In the genomic region with DNA sequence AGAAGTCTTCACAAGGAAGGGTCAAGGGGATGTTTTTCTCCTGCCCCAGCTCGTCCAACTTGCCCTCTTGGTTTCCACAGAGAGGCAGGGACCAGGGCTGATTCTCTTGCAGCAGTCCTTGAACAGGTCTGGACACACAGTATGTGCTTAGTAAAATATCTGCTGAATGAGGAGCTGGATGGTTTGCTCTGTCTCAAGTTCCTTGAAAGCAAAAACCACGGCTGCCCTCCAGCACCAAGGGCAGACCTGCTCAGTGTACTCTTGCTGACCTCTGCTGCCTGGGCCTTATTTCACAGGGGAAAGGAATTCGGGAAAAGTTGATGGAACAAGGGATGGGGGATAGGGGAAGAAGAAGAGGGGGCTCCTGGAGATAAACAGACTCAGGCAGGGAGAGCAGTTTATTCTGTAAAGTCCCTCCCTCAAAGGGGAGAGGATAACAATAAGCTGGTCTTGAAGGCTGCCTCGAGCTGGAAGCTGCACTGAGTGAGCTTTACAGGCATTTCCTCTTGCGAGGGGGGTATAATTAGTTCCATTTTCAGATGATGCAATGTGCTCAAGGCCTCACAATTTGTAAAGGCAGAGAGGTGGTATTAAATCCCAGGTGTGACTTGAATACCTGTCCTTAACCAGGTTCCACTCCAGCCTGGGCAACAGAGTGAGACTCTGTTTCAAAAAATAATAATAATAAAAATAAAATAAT, we compare ENCODE assay signal across 14 cellular contexts. TPM values are rescaled to one million over a fixed set of nuclear protein-coding genes. Genes with fewer than 3 reads are reported as not detected.
DNase-seq lines count a peak whose midpoint lies in the region; ATAC-seq and TF ChIP-seq lines count a peak whose summit lies in the region.
"Had no signal": no experiment of that assay in that cellular context is flagged by ENCODE, and none has a peak within 500 bp of the region (broad histone marks: within the 10 kb centered on the region; RNA-seq: fewer than 3 reads in every experiment).

No MANE protein-coding gene starts in this region.

- H3K9me3 Mint-ChIP-seq in CD8-positive, alpha-beta memory T cell, result no peaks in the 10 kb centered on the region
- H3K9me3 Mint-ChIP-seq: H9 had no signal

- H3K4me3 Mint-ChIP-seq in CD8-positive, alpha-beta memory T cell, result peak overlapping the region in 1 of 7 donors; percentile 21
- H3K4me3 Mint-ChIP-seq: H9; naive B cell; stimulated activated memory B cell treated with anti-CD40 and anti-IgM and Interleukin-4, amounts not matched to agents 10 μg/mL and 1 μg/mL and 100 μg/mL, for 72 hours had no signal

- TF ChIP-seq POLR2A in lower leg skin (IDR thresholded peaks at IDR 0.05), result no peak

- TF ChIP-seq CTCF in WERI-Rb-1 (IDR thresholded peaks at IDR 0.05; ENCODE audit: low read depth, low read length) (peak; percentile 38; the same call in 1 of the 2 replicates), lower lobe of right lung (IDR thresholded peaks at IDR 0.05) (no peak), lower leg skin (IDR thresholded peaks at IDR 0.05) (no peak)

- no peak for TF ChIP-seq EP300 in Ishikawa (IDR thresholded peaks at IDR 0.05; ENCODE audit: borderline replicate concordance)

- H3K36me3 ChIP-seq in WERI-Rb-1, result no peaks in the 10 kb centered on the region
- H3K36me3 ChIP-seq in lower lobe of right lung, result no peaks in the 10 kb centered on the region
- no peaks in the 10 kb centered on the region for H3K36me3 ChIP-seq in CD8-positive, alpha-beta memory T cell (ENCODE audit: insufficient read depth, low read length)

- ATAC-seq in GM18511 (IDR thresholded peaks at IDR 0.05; ENCODE audit: unreplicated experiment) (peak; percentile 48), lower lobe of right lung (peak in 1 of 2 donors; percentile 2)
- ATAC-seq: stimulated activated memory B cell treated with anti-CD40 and anti-IgM and Interleukin-4, amounts not matched to agents 10 μg/mL and 1 μg/mL and 100 μg/mL, for 72 hours had no signal

- H3K27ac ChIP-seq in WERI-Rb-1 (peak overlapping the region; percentile 13), lower lobe of right lung (peak overlapping the region; percentile 14)
- H3K27ac ChIP-seq in CD8-positive, alpha-beta memory T cell (ENCODE audit: low read depth, low read length), result no peak overlapping the region

- H3K27ac Mint-ChIP-seq in CD8-positive, alpha-beta memory T cell, result peak overlapping the region in 4 of 8 donors; percentile 17 to 83 (median 43)
- H3K27ac Mint-ChIP-seq: stimulated activated memory B cell treated with anti-CD40 and anti-IgM and Interleukin-4, amounts not matched to agents 10 μg/mL and 1 μg/mL and 100 μg/mL, for 72 hours had no signal

- H3K4me1 Mint-ChIP-seq in CD8-positive, alpha-beta memory T cell, result peaks cover 25 to 60% (median 40%) of the 10 kb centered on the region in 3 donors

- CTCF ChIA-PET in CD8-positive, alpha-beta memory T cell (lab: Charles Lee), result interaction anchor here (1.5 to 2.6 kb wide), 2 partner anchors 10 to 84 kb away, joined by 3 to 9 read pairs; a partner anchor contains a TSS

- TF ChIP-seq RAD21 in Ishikawa (IDR thresholded peaks at IDR 0.05; ENCODE audit: low read depth), result peak; percentile 26; the same call in 1 of the 2 replicates

- peaks cover 97% of the 10 kb centered on the region for H3K4me1 ChIP-seq in lower lobe of right lung
- peaks cover 4% of the 10 kb centered on the region for H3K4me1 ChIP-seq in CD8-positive, alpha-beta memory T cell (ENCODE audit: insufficient read depth, low read length)

- DNase-seq in WERI-Rb-1 (peak; percentile 56), lower lobe of right lung (no peak), activated gamma-delta T cell treated with Interleukin-2 at 50 U/mL for 16 hours (no peak), lower leg skin (ENCODE audit: low spot score in 2 of 2) (no peak)
- DNase-seq in CD8-positive, alpha-beta memory T cell, result no peak
- DNase-seq: activated CD4-positive, CD25-positive, alpha-beta regulatory T cell treated with anti-CD3 and anti-CD28 coated beads, Interleukin-2, amount 50 U/mL, for 72 hours; amygdala; DND-41; H9; naive B cell; stimulated activated CD4-positive, alpha-beta T cell treated with anti-CD3 and anti-CD28 coated beads, Interleukin-15, amount 100 ng/mL, for 24 hours had no signal

- no peaks in the 10 kb centered on the region for H3K36me3 Mint-ChIP-seq in CD8-positive, alpha-beta memory T cell
- H3K36me3 Mint-ChIP-seq: naive B cell; stimulated activated memory B cell treated with anti-CD40 and anti-IgM and Interleukin-4, amounts not matched to agents 10 μg/mL and 1 μg/mL and 100 μg/mL, for 72 hours had no signal

- H3K9me3 ChIP-seq in WERI-Rb-1 (ENCODE audit: severe bottlenecking) (peaks cover 5% of the 10 kb centered on the region), lower lobe of right lung (no peaks in the 10 kb centered on the region)
- H3K9me3 ChIP-seq in CD8-positive, alpha-beta memory T cell (ENCODE audit: low read length), result no peaks in the 10 kb centered on the region

- intact Hi-C loops in lower lobe of right lung (cut with DNase I) (no loop called here), lower leg skin (cut with DNase I; ENCODE audit: low total_unique reads) (no loop called here)

- no peaks in the 10 kb centered on the region for H3K27me3 ChIP-seq in WERI-Rb-1 (ENCODE audit: insufficient read depth, low read depth, severe bottlenecking)
- no peaks in the 10 kb centered on the region for H3K27me3 ChIP-seq in lower lobe of right lung (ENCODE audit: low read depth)
- H3K27me3 ChIP-seq in CD8-positive, alpha-beta memory T cell (ENCODE audit: insufficient read depth, low read length, poor library complexity, severe bottlenecking), result no peaks in the 10 kb centered on the region

- H3K27me3 Mint-ChIP-seq in CD8-positive, alpha-beta memory T cell, result peaks cover 0 to 3% of the 10 kb centered on the region in 2 donors

- H3K4me3 ChIP-seq in WERI-Rb-1 (ENCODE audit: low read depth, low read length), result no peak overlapping the region
- H3K4me3 ChIP-seq in lower lobe of right lung, result no peak overlapping the region
- H3K4me3 ChIP-seq in CD8-positive, alpha-beta memory T cell (ENCODE audit: low read length), result no peak overlapping the region
- H3K4me3 ChIP-seq in lower leg skin (ENCODE audit: low read depth, poor library complexity, severe bottlenecking), result no peak overlapping the region

- WGBS in lower leg skin, 2 donors, result 54 to 64% methylated on average over 5 of the region's 5 CpGs

- POLR2A ChIA-PET in CD8-positive, alpha-beta memory T cell (lab: Charles Lee), result interaction anchor here (0.7 kb wide), 1 partner anchor 18 kb away, joined by 4 read pairs; no protein-coding TSS in a partner anchor

TF ChIP-seq in Ishikawa, 13 proteins besides CTCF, POLR2A, EP300 and RAD21:
- TF ChIP-seq TAF1 (IDR thresholded peaks at IDR 0.05; ENCODE audit: low read depth) (no peak), ZBTB7A (IDR thresholded peaks at IDR 0.05; ENCODE audit: low read depth) (no peak), CREB1 (IDR thresholded peaks at IDR 0.05; ENCODE audit: low read depth) (no peak), CEBPB (IDR thresholded peaks at IDR 0.05) (no peak), TCF12 (IDR thresholded peaks at IDR 0.05; ENCODE audit: low read depth) (no peak), FOXM1 (IDR thresholded peaks at IDR 0.05; ENCODE audit: borderline replicate concordance, low read depth) (no peak), EGR1 (IDR thresholded peaks at IDR 0.05) (no peak), NFIC (IDR thresholded peaks at IDR 0.05) (no peak), TEAD4 (IDR thresholded peaks at IDR 0.05) (no peak), YY1 (IDR thresholded peaks at IDR 0.05; ENCODE audit: low read depth) (no peak)
- TF ChIP-seq, protein P1, sequence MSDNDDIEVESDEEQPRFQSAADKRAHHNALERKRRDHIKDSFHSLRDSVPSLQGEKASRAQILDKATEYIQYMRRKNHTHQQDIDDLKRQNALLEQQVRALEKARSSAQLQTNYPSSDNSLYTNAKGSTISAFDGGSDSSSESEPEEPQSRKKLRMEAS (IDR thresholded peaks at IDR 0.05), result no peak
- TF ChIP-seq, protein P2, sequence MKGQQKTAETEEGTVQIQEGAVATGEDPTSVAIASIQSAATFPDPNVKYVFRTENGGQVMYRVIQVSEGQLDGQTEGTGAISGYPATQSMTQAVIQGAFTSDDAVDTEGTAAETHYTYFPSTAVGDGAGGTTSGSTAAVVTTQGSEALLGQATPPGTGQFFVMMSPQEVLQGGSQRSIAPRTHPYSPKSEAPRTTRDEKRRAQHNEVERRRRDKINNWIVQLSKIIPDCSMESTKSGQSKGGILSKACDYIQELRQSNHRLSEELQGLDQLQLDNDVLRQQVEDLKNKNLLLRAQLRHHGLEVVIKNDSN (IDR thresholded peaks at IDR 0.05), result no peak
- TF ChIP-seq, protein P3, sequence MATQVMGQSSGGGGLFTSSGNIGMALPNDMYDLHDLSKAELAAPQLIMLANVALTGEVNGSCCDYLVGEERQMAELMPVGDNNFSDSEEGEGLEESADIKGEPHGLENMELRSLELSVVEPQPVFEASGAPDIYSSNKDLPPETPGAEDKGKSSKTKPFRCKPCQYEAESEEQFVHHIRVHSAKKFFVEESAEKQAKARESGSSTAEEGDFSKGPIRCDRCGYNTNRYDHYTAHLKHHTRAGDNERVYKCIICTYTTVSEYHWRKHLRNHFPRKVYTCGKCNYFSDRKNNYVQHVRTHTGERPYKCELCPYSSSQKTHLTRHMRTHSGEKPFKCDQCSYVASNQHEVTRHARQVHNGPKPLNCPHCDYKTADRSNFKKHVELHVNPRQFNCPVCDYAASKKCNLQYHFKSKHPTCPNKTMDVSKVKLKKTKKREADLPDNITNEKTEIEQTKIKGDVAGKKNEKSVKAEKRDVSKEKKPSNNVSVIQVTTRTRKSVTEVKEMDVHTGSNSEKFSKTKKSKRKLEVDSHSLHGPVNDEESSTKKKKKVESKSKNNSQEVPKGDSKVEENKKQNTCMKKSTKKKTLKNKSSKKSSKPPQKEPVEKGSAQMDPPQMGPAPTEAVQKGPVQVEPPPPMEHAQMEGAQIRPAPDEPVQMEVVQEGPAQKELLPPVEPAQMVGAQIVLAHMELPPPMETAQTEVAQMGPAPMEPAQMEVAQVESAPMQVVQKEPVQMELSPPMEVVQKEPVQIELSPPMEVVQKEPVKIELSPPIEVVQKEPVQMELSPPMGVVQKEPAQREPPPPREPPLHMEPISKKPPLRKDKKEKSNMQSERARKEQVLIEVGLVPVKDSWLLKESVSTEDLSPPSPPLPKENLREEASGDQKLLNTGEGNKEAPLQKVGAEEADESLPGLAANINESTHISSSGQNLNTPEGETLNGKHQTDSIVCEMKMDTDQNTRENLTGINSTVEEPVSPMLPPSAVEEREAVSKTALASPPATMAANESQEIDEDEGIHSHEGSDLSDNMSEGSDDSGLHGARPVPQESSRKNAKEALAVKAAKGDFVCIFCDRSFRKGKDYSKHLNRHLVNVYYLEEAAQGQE (IDR thresholded peaks at IDR 0.05; ENCODE audit: low read depth), result no peak

RNA-seq across cellular contexts. Expression of a gene that starts 10.3 kb away (rescaled TPM):
- total RNA-seq in lower lobe of right lung (10.9 TPM), lower leg skin (100 to 1,000 TPM in 1 of 4 donors, 10 to 100 TPM in 3; 10.0 to 110 (median 49.7) TPM)
- 10 to 100 TPM; 27.6 to 28.4 TPM for total RNA-seq in CD8-positive, alpha-beta memory T cell
- 0.97 TPM for polyA plus RNA-seq in CD8-positive, alpha-beta memory T cell
